In the genomic region with DNA sequence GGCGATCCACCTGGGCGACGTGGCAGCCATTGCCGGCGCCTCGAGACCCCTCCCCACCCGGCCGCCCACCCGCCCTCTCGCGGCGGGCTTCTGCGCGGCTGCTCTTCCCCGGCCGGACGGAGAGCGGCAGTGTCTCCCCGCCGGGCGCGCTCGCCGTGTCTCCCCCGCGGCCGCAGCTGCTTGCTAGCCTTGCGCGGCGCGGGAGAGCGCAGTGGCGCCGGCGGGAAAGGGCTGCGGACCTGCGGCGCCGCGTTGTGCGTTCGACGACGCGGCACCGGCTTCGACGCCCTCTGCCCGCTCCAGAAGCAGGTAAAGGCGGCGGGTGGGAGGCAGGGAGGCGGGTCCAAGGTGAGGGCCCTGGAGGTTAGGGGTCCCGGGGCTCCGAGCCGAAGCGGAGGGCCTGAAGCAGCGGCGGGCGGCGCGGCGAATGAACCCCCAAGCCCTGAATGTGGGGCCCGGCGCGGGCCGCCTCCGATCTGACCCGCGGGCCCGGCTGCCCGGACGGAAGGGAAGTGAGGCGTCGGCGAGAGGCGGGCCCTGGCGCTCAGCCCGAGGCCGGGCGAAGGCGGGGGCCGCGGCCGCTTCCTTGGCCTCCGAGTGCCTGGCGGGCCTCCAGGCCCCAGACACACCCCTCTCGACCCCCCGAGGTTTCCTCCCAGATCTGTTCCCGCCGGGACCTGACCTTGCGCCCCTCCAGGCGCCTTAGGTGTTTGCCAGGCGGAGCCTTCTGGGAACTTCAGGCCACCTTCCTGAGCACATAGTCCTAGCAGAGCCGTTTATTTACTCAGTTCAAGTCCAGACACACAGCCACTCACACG, we compare ENCODE assay signal across 8 cellular contexts. TPM values are rescaled to one million over a fixed set of nuclear protein-coding genes. Genes with fewer than 3 reads are reported as not detected.
DNase-seq lines count a peak whose midpoint lies in the region; ATAC-seq and TF ChIP-seq lines count a peak whose summit lies in the region.

Gene N4BP2 (plus strand): TSS at position 129 of the 818 bp plus-strand sequence. CDS start 40,491 bp downstream, outside the sequence.

- POLR2A ChIA-PET in Caco-2 (lab: Charles Lee) (interaction anchor here (0.6 to 1.7 kb wide), 7 partner anchors 9 to 691 kb away, joined by 3 to 17 read pairs (median 4); partner anchors contain the start of genes RFC1, UBE2K and UGDH), OCI-LY7 (lab: Charles Lee) (interaction anchor here (0.6 to 1.6 kb wide), 10 partner anchors 10 to 436 kb away, joined by 3 to 7 read pairs (median 4); no protein-coding TSS in a partner anchor)

- intact Hi-C loops in Caco-2 (cut with micrococcal nuclease; ENCODE audit: unreplicated experiment) (loop anchor here (2.0 to 5.0 kb wide), 3 partner anchors 80 to 360 kb away; partner anchors contain the start of genes PDS5A and UBE2K), OCI-LY7 (cut with micrococcal nuclease; ENCODE audit: unreplicated experiment) (loop anchor here (1.0 to 10.0 kb wide), 9 partner anchors 80 to 665 kb away; partner anchors contain the start of genes PDS5A, RHOH and UBE2K)

- H3K36me3 Mint-ChIP-seq in Caco-2 (ENCODE audit: insufficient read depth, unreplicated experiment), result peaks cover 34% of the 10 kb centered on the region

- peak within 1 kb of the TSS; percentile 100 for H3K27ac ChIP-seq in HUES48 (ENCODE audit: low read depth, low read length)
- peak within 1 kb of the TSS; percentile 79 for H3K27ac ChIP-seq in OCI-LY7 (ENCODE audit: low read depth, low read length, poor library complexity, severe bottlenecking)

- CTCF ChIA-PET in Caco-2 (lab: Charles Lee), result interaction anchor here (0.6 to 1.5 kb wide), 6 partner anchors 78 to 665 kb away, joined by 3 to 5 read pairs (median 4); no protein-coding TSS in a partner anchor
- CTCF ChIA-PET in OCI-LY7 (lab: Charles Lee; ENCODE audit: unreplicated experiment), result interaction anchor here (0.6 to 1.5 kb wide), 3 partner anchors 251 to 457 kb away, joined by 4 to 11 read pairs (median 5); no protein-coding TSS in a partner anchor

- peak within 1 kb of the TSS; percentile 74 for H3K4me3 ChIP-seq in Caco-2 (ENCODE audit: low read depth, low read length)
- H3K4me3 ChIP-seq in HUES48 (ENCODE audit: low read depth, low read length), result peak within 1 kb of the TSS; percentile 96
- H3K4me3 ChIP-seq in OCI-LY7 (ENCODE audit: low read depth, low read length, poor library complexity, severe bottlenecking), result peak within 1 kb of the TSS; percentile 79
- peak within 1 kb of the TSS; percentile 65 for H3K4me3 ChIP-seq in epithelial cell of proximal tubule (ENCODE audit: low read depth, low read length)
- H3K4me3 ChIP-seq in mucosa of stomach (ENCODE audit: low read length), result peak within 1 kb of the TSS; percentile 39

- ATAC-seq in GM21390 (IDR thresholded peaks at IDR 0.05; ENCODE audit: unreplicated experiment), result peak; percentile 52

- H3K9me3 Mint-ChIP-seq in Caco-2 (ENCODE audit: unreplicated experiment), result no peaks in the 10 kb centered on the region

- no peaks in the 10 kb centered on the region for H3K9me2 ChIP-seq in OCI-LY7 (ENCODE audit: insufficient read depth, low read length)

- H3K4me2 ChIP-seq in OCI-LY7 (ENCODE audit: low read length), result peak within 1 kb of the TSS; percentile 87

- no peaks in the 10 kb centered on the region for H3K27me3 ChIP-seq in Caco-2 (replicated peaks; ENCODE audit: control insufficient read depth, insufficient read depth, low read length)
- no peaks in the 10 kb centered on the region for H3K27me3 ChIP-seq in HUES48 (ENCODE audit: control insufficient read depth, insufficient read depth, low read length)
- no peaks in the 10 kb centered on the region for H3K27me3 ChIP-seq in mucosa of stomach (ENCODE audit: control insufficient read depth, insufficient read depth, low read length)

- peaks cover 13% of the 10 kb centered on the region for H3K4me1 Mint-ChIP-seq in Caco-2 (ENCODE audit: low read depth, unreplicated experiment)

- H2AFZ ChIP-seq in OCI-LY7 (ENCODE audit: low read length), result peak within 1 kb of the TSS; percentile 94

- H3K4me1 ChIP-seq in Caco-2 (peaks cover 5% of the 10 kb centered on the region; the same call in 1 of the 2 replicates), HUES48 (ENCODE audit: control insufficient read depth, insufficient read depth, low read length) (peaks cover 26% of the 10 kb centered on the region), OCI-LY7 (ENCODE audit: insufficient read depth, low read length, poor library complexity, severe bottlenecking) (peaks cover 38% of the 10 kb centered on the region), mucosa of stomach (ENCODE audit: control insufficient read depth, insufficient read depth, low read length) (peaks cover 8% of the 10 kb centered on the region)

- H3K79me2 ChIP-seq in OCI-LY7 (ENCODE audit: insufficient read depth, low read depth, low read length), result peaks cover 20% of the 10 kb centered on the region

- no peaks in the 10 kb centered on the region for H3K36me3 ChIP-seq in Caco-2 (ENCODE audit: control insufficient read depth, insufficient read depth, low read length)
- H3K36me3 ChIP-seq in HUES48 (ENCODE audit: control insufficient read depth, insufficient read depth, low read length), result 0 out of 2 replicates have a peak, but pooled peaks cover 6% of the 10 kb centered on the region
- H3K36me3 ChIP-seq in OCI-LY7 (ENCODE audit: insufficient read depth, low read length), result no peaks in the 10 kb centered on the region
- no peaks in the 10 kb centered on the region for H3K36me3 ChIP-seq in mucosa of stomach (ENCODE audit: control insufficient read depth, insufficient read depth, low read length)

- no peaks in the 10 kb centered on the region for H3K27me3 Mint-ChIP-seq in Caco-2 (ENCODE audit: insufficient read depth, unreplicated experiment)

- peak within 1 kb of the TSS; percentile 93 for H3K27ac Mint-ChIP-seq in Caco-2 (ENCODE audit: unreplicated experiment)

- BruUV-seq in Caco-2 (replicated peaks; lab: Mats Ljungman, UMichigan) (no TSS peak), OCI-LY7 (replicated peaks; lab: Mats Ljungman, UMichigan) (no TSS peak)

- H3K9ac ChIP-seq in HUES48 (ENCODE audit: low read depth, low read length) (peak within 1 kb of the TSS; percentile 95), mucosa of stomach (ENCODE audit: low read length) (peak within 1 kb of the TSS; percentile 93)

- DNase-seq in Caco-2, result peak; percentile 78 to 88
- peak; percentile 92 for DNase-seq in OCI-LY7 (ENCODE audit: low spot score)
- peak; percentile 61 for DNase-seq in activated T-cell treated with anti-CD3 and anti-CD28 coated beads for 4 hours
- DNase-seq in epithelial cell of proximal tubule (ENCODE audit: low read depth), result no peak
- peak; percentile 40 to 41 for DNase-seq in stimulated activated CD8-positive, alpha-beta memory T cell treated with anti-CD3 and anti-CD28 coated beads, Interleukin-7, amount 100 ng/mL, for 1 hour (ENCODE audit: low read depth in 2 of 2)

- H3K4me3 Mint-ChIP-seq in Caco-2 (ENCODE audit: unreplicated experiment), result peak within 1 kb of the TSS; percentile 92

- peak; percentile 42 to 72 for TF ChIP-seq CTCF in Caco-2 (IDR thresholded peaks at IDR 0.05; ENCODE audit: insufficient read depth in 1 of 2, low read depth in 1 of 2, low read length in 1 of 2, severe bottlenecking in 1 of 2, unreplicated experiment in 1 of 2)
- TF ChIP-seq CTCF in OCI-LY7 (conservative IDR thresholded peaks at IDR 0.05; ENCODE audit: low read length), result peak; percentile 76
- peak; percentile 59 for TF ChIP-seq CTCF in epithelial cell of proximal tubule (conservative IDR thresholded peaks at IDR 0.05; ENCODE audit: low read depth, low read length)

- H3K9me3 ChIP-seq in Caco-2, result no peaks in the 10 kb centered on the region
- no peaks in the 10 kb centered on the region for H3K9me3 ChIP-seq in HUES48 (ENCODE audit: control insufficient read depth, insufficient read depth, low read length)
- H3K9me3 ChIP-seq in OCI-LY7 (ENCODE audit: low read length), result no peaks in the 10 kb centered on the region
- H3K9me3 ChIP-seq in mucosa of stomach (ENCODE audit: control insufficient read depth, low read length), result no peaks in the 10 kb centered on the region

- no peaks in the 10 kb centered on the region for H4K20me1 ChIP-seq in OCI-LY7 (ENCODE audit: insufficient read depth, low read length)

RNA-seq across cellular contexts. Expression of gene N4BP2, which starts in this region (rescaled TPM):
- 27.5 and 28.7 TPM in 2 replicates for total RNA-seq in Caco-2 (2022)
- total RNA-seq in OCI-LY7 (2014; rRNA removed; shearing (Covaris generic)), result 11.4 and 12.5 TPM in 2 replicates
- total RNA-seq in OCI-LY7 (2022), result 17.8 and 21.5 TPM in 2 replicates
- total RNA-seq in epithelial cell of proximal tubule, result 5.1 and 5.8 TPM in 2 replicates

Comparison
In these comparisons a context has a peak if more than half of its experiments do, and no peak if none do; other contexts are left out.
1. H3K4me3 ChIP-seq: peak in every context shown above with its lines; median percentile 96 in HUES48; 79 in OCI-LY7; 74 in Caco-2; 65 in epithelial cell of proximal tubule; 39 in mucosa of stomach.